In the genomic region with DNA sequence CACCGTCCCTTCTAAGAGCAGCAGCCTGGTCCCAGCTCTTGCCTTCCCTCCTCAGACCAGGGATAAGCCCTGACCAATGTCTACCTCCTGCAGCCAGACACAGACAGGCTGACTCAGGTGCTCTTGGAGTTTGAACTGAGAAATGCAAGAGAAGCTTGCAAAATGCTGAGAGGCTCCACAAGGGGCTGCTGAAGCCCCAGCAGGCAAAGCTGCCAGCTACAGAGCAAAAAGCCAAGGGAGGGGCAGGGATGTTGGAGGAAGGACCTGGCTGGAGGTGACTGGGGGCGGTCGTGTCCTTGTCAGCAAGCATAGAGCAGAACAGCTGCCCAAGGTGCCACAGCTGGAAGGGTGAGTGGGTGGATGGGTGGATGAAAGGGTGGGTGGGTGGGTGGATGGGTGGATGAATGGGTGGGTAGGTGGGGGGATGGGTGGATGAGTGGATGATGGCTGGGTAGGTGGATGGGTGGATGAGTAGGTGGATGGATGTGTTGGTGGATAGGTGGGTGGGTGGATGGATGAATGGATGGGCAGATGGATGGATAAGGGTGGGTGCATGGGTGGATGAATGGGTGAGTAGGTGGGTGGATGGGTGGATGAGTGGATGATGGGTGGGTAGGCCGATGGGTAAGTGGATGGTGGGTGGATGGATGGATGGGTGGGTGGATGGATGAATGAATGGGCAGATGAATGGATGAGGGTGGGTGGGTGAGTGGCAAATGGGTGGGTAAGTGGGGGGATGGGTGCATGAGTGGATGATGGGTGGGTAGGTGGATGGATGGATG, we compare ENCODE assay signal across 16 cellular contexts. TPM values are rescaled to one million over a fixed set of nuclear protein-coding genes. Genes with fewer than 3 reads are reported as not detected.
DNase-seq lines count a peak whose midpoint lies in the region; ATAC-seq, FAIRE-seq and TF ChIP-seq lines count a peak whose summit lies in the region.
"Had no signal": no experiment of that assay in that cellular context is flagged by ENCODE, and none has a peak within 500 bp of the region (broad histone marks: within the 10 kb centered on the region; RNA-seq: fewer than 3 reads in every experiment).

No MANE protein-coding gene starts in this region.

- no peak overlapping the region for H3K4me2 ChIP-seq in OCI-LY7 (ENCODE audit: low read length)

- H3K27me3 ChIP-seq in left ventricle myocardium inferior (ENCODE audit: low read depth): no peaks in the 10 kb centered on the region
- H3K27me3 ChIP-seq: upper lobe of left lung had no signal

- no peaks in the 10 kb centered on the region for H3K36me3 Mint-ChIP-seq in type B pancreatic cell

- 0 out of 2 replicates have a peak, but pooled peaks cover 2% of the 10 kb centered on the region for H4K20me1 ChIP-seq in OCI-LY7 (ENCODE audit: insufficient read depth, low read length)

- H3K9me3 ChIP-seq in left ventricle myocardium inferior (replicated peaks) (no peaks in the 10 kb centered on the region), OCI-LY7 (ENCODE audit: low read length) (no peaks in the 10 kb centered on the region)
- H3K9me3 ChIP-seq: mucosa of descending colon, upper lobe of left lung had no signal

- no peak for FAIRE-seq in D721Med (lab: Jason Lieb, UNC)

- peak overlapping the region; percentile 30 for H3K4me3 Mint-ChIP-seq in type B pancreatic cell
- H3K4me3 Mint-ChIP-seq: activated T-cell treated with anti-CD3 and anti-CD28 coated beads, Interleukin-2, amount 50 U/mL, for 24 hours had no signal

- H3K4me1 Mint-ChIP-seq in type B pancreatic cell (ENCODE audit: unreplicated experiment): peaks cover 37% of the 10 kb centered on the region

- peak; percentile 34 for DNase-seq in Right ventricle myocardium inferior (ENCODE audit: missing footprints)
- DNase-seq in left ventricle myocardium inferior: no peak
- DNase-seq in OCI-LY7 (ENCODE audit: low spot score): peak; percentile 47
- peak; percentile 47 for DNase-seq in cerebellar cortex (ENCODE audit: low spot score)
- DNase-seq in type B pancreatic cell (ENCODE audit: extremely low spot score, unreplicated experiment): no peak
- DNase-seq in D721Med (ENCODE audit: insufficient read length, low spot score): no peak
- no peak for DNase-seq in NCI-H510A treated with DMSO at 0.1 percent for 48 hours (lab: John Stamatoyannopoulos, UW)
- DNase-seq: activated T-cell treated with anti-CD3 and anti-CD28 coated beads, Interleukin-2, amount 50 U/mL, for 24 hours; AML-193; central memory CD4-positive, alpha-beta T cell; NCI-H2029 treated with DMSO at 0.1 percent for 48 hours; upper lobe of left lung had no signal

- H3K27ac Mint-ChIP-seq in type B pancreatic cell: peak overlapping the region; percentile 62
- H3K27ac Mint-ChIP-seq: activated T-cell treated with anti-CD3 and anti-CD28 coated beads, Interleukin-2, amount 50 U/mL, for 24 hours had no signal

- no peaks in the 10 kb centered on the region for H3K27me3 Mint-ChIP-seq in type B pancreatic cell
- H3K27me3 Mint-ChIP-seq: activated T-cell treated with anti-CD3 and anti-CD28 coated beads, Interleukin-2, amount 50 U/mL, for 24 hours had no signal

- BruUV-seq in OCI-LY7 (replicated peaks; lab: Mats Ljungman, UMichigan): no TSS peak

- H2AFZ ChIP-seq in OCI-LY7 (ENCODE audit: low read length): no peak overlapping the region

- peaks cover 7% of the 10 kb centered on the region for H3K9me3 Mint-ChIP-seq in type B pancreatic cell
- H3K9me3 Mint-ChIP-seq: activated T-cell treated with anti-CD3 and anti-CD28 coated beads, Interleukin-2, amount 50 U/mL, for 24 hours had no signal

- intact Hi-C loops in Right ventricle myocardium inferior (cut with DNase I) (no loop called here), left ventricle myocardium inferior (cut with micrococcal nuclease) (no loop called here), OCI-LY7 (cut with micrococcal nuclease; ENCODE audit: unreplicated experiment) (no loop called here)

- H3K9me2 ChIP-seq in OCI-LY7 (ENCODE audit: insufficient read depth, low read length): no peaks in the 10 kb centered on the region

- H3K4me3 ChIP-seq in left ventricle myocardium inferior (no peak overlapping the region), OCI-LY7 (ENCODE audit: low read depth, low read length, poor library complexity, severe bottlenecking) (no peak overlapping the region)
- H3K4me3 ChIP-seq: mucosa of descending colon, upper lobe of left lung had no signal

- no peak for TF ChIP-seq CTCF in left ventricle myocardium inferior (IDR thresholded peaks at IDR 0.05; ENCODE audit: borderline replicate concordance)
- peak; percentile 30; the same call in 1 of the 2 replicates for TF ChIP-seq CTCF in OCI-LY7 (conservative IDR thresholded peaks at IDR 0.05; ENCODE audit: low read length)
- no peak for TF ChIP-seq CTCF in type B pancreatic cell (conservative IDR thresholded peaks at IDR 0.05)
- TF ChIP-seq CTCF in D721Med (IDR thresholded peaks at IDR 0.05; ENCODE audit: insufficient read depth, missing control alignments): no peak

- POLR2A ChIA-PET in OCI-LY7 (lab: Charles Lee): interaction anchor here (0.9 to 1.1 kb wide), 2 partner anchors 28 to 67 kb away, joined by 3 to 4 read pairs; a partner anchor contains a TSS

- H3K36me3 ChIP-seq in left ventricle myocardium inferior (no peaks in the 10 kb centered on the region), OCI-LY7 (ENCODE audit: insufficient read depth, low read length) (no peaks in the 10 kb centered on the region)
- H3K36me3 ChIP-seq: upper lobe of left lung had no signal

- CTCF ChIA-PET in OCI-LY7 (lab: Charles Lee; ENCODE audit: unreplicated experiment): no interaction called here

- H3K4me1 ChIP-seq in left ventricle myocardium inferior (peaks cover 66% of the 10 kb centered on the region), OCI-LY7 (ENCODE audit: insufficient read depth, low read length, poor library complexity, severe bottlenecking) (peaks cover 56% of the 10 kb centered on the region)

- no peak overlapping the region for H3K27ac ChIP-seq in left ventricle myocardium inferior (replicated peaks)
- no peak overlapping the region for H3K27ac ChIP-seq in OCI-LY7 (ENCODE audit: low read depth, low read length, poor library complexity, severe bottlenecking)
- H3K27ac ChIP-seq: upper lobe of left lung had no signal

- peaks cover 7% of the 10 kb centered on the region; the same call in 1 of the 2 replicates for H3K79me2 ChIP-seq in OCI-LY7 (ENCODE audit: insufficient read depth, low read depth, low read length)

- ATAC-seq in Right ventricle myocardium inferior: no peak
- no peak for ATAC-seq in HG03565 (IDR thresholded peaks at IDR 0.05; ENCODE audit: unreplicated experiment)
- ATAC-seq: esophagus mucosa, mucosa of descending colon, right cardiac atrium had no signal

RNA-seq across cellular contexts. Expression of a gene that starts 4.0 kb away (rescaled TPM):
- total RNA-seq in Right ventricle myocardium inferior: 31.1 TPM
- 28.5 TPM for total RNA-seq in left ventricle myocardium inferior
- total RNA-seq in OCI-LY7 (2014; rRNA removed; shearing (Covaris generic)): 32.7 and 39.4 TPM in 2 replicates
- total RNA-seq in OCI-LY7 (2022): 43.4 and 51.6 TPM in 2 replicates
- total RNA-seq in type B pancreatic cell (ENCODE audit: low replicate concordance): 45.6 and 78.9 TPM in 2 replicates

RNA-seq across cellular contexts. Expression of a gene that starts 38.6 kb away (rescaled TPM):
- total RNA-seq in Right ventricle myocardium inferior (191 TPM), left ventricle myocardium inferior (218 TPM), OCI-LY7 (2022) (2.1 and 2.8 TPM in 2 replicates), type B pancreatic cell (ENCODE audit: low replicate concordance) (3.2 and 6.9 TPM in 2 replicates)
- not detected in 2 replicates for total RNA-seq in OCI-LY7 (2014; rRNA removed; shearing (Covaris generic))

Comparison
In these comparisons a context has a peak if more than half of its experiments do, and no peak if none do; other contexts are left out.
1. DNase-seq: peak in Right ventricle myocardium inferior (single experiment), OCI-LY7 (single experiment) and cerebellar cortex (single experiment); none in left ventricle myocardium inferior (single experiment), type B pancreatic cell (single experiment), D721Med (single experiment) and NCI-H510A treated with DMSO at 0.1 percent for 48 hours (single experiment).
2. RNA of a gene that starts 38.6 kb away (total RNA-seq): 218 TPM in left ventricle myocardium inferior (single experiment) and 191 TPM in Right ventricle myocardium inferior (single experiment); 3.2 to 6.9 TPM in type B pancreatic cell and 2.1 to 2.8 TPM in OCI-LY7; every median in the first group is over 10 times any median in the second.